ENCODE assay signal across 19 cellular contexts in the genomic region with DNA sequence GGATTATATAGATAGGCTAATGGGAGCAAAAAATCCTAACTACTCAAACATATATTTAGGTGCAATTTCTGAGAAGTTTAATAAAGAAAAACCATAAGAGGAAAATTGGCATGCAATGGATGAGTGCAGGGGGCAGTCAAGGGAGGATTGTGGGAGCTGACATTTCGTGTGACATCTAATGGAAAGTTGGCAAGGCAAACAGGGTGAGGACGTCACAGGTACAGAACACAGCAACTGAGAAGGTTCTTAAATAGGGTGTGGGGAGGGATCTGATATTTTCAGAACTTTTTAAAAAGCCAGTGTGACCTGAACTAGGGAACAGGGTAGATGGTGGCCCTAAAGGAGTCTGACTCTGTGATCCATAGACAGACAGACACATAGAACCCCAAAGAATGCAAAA.
"Had no signal": no experiment of that assay in that cellular context is flagged by ENCODE, and none has a peak within 500 bp of the region (broad histone marks: within the 10 kb centered on the region; RNA-seq: fewer than 3 reads in every experiment).

No MANE protein-coding gene starts in this region.

- H3K4me1 Mint-ChIP-seq: IgD-negative memory B cell had no signal

- H3K27me3 Mint-ChIP-seq: IgD-negative memory B cell had no signal

- DNase-seq: NCI-H1092, NCI-H1105 treated with DMSO at 0.1 percent for 48 hours, NCI-H1417 treated with DMSO at 0.1 percent for 48 hours, NCI-H146, NCI-H1694 treated with DMSO at 0.1 percent for 48 hours, NCI-H1930, NCI-H2081, NCI-H2171, NCI-H226, NCI-H446, NCI-H510A, NCI-H524 treated with DMSO at 0.1 percent for 48 hours, NCI-H69, NCI-H774, SHP77 had no signal

- H3K4me3 Mint-ChIP-seq: IgD-negative memory B cell had no signal

- ATAC-seq: K562 had no signal

- FAIRE-seq: HTR-8/SVneo, K562, RCC 7860 had no signal

- H3K27ac Mint-ChIP-seq: IgD-negative memory B cell had no signal
